ENCODE assay signal across 1 cellular context in genomic region chr18:3367491-3368091, GRCh38.
TF ChIP-seq lines count a peak whose summit lies in the region.

No MANE protein-coding gene starts in this region.

TF ChIP-seq in H1, 55 proteins besides CTCF, POLR2A, EP300 and RAD21 (continued from another document):
- TF ChIP-seq RNF2 (IDR thresholded peaks at IDR 0.05; ENCODE audit: borderline replicate concordance, low read depth, low read length, missing control alignments, poor library complexity, severe bottlenecking): no peak
- no peak for TF ChIP-seq CEBPB (IDR thresholded peaks at IDR 0.05; ENCODE audit: low read depth, low read length)
- no peak for TF ChIP-seq NANOG (IDR thresholded peaks at IDR 0.05; ENCODE audit: insufficient read depth, low read depth, low read length, poor library complexity, severe bottlenecking)
- TF ChIP-seq, protein P1, sequence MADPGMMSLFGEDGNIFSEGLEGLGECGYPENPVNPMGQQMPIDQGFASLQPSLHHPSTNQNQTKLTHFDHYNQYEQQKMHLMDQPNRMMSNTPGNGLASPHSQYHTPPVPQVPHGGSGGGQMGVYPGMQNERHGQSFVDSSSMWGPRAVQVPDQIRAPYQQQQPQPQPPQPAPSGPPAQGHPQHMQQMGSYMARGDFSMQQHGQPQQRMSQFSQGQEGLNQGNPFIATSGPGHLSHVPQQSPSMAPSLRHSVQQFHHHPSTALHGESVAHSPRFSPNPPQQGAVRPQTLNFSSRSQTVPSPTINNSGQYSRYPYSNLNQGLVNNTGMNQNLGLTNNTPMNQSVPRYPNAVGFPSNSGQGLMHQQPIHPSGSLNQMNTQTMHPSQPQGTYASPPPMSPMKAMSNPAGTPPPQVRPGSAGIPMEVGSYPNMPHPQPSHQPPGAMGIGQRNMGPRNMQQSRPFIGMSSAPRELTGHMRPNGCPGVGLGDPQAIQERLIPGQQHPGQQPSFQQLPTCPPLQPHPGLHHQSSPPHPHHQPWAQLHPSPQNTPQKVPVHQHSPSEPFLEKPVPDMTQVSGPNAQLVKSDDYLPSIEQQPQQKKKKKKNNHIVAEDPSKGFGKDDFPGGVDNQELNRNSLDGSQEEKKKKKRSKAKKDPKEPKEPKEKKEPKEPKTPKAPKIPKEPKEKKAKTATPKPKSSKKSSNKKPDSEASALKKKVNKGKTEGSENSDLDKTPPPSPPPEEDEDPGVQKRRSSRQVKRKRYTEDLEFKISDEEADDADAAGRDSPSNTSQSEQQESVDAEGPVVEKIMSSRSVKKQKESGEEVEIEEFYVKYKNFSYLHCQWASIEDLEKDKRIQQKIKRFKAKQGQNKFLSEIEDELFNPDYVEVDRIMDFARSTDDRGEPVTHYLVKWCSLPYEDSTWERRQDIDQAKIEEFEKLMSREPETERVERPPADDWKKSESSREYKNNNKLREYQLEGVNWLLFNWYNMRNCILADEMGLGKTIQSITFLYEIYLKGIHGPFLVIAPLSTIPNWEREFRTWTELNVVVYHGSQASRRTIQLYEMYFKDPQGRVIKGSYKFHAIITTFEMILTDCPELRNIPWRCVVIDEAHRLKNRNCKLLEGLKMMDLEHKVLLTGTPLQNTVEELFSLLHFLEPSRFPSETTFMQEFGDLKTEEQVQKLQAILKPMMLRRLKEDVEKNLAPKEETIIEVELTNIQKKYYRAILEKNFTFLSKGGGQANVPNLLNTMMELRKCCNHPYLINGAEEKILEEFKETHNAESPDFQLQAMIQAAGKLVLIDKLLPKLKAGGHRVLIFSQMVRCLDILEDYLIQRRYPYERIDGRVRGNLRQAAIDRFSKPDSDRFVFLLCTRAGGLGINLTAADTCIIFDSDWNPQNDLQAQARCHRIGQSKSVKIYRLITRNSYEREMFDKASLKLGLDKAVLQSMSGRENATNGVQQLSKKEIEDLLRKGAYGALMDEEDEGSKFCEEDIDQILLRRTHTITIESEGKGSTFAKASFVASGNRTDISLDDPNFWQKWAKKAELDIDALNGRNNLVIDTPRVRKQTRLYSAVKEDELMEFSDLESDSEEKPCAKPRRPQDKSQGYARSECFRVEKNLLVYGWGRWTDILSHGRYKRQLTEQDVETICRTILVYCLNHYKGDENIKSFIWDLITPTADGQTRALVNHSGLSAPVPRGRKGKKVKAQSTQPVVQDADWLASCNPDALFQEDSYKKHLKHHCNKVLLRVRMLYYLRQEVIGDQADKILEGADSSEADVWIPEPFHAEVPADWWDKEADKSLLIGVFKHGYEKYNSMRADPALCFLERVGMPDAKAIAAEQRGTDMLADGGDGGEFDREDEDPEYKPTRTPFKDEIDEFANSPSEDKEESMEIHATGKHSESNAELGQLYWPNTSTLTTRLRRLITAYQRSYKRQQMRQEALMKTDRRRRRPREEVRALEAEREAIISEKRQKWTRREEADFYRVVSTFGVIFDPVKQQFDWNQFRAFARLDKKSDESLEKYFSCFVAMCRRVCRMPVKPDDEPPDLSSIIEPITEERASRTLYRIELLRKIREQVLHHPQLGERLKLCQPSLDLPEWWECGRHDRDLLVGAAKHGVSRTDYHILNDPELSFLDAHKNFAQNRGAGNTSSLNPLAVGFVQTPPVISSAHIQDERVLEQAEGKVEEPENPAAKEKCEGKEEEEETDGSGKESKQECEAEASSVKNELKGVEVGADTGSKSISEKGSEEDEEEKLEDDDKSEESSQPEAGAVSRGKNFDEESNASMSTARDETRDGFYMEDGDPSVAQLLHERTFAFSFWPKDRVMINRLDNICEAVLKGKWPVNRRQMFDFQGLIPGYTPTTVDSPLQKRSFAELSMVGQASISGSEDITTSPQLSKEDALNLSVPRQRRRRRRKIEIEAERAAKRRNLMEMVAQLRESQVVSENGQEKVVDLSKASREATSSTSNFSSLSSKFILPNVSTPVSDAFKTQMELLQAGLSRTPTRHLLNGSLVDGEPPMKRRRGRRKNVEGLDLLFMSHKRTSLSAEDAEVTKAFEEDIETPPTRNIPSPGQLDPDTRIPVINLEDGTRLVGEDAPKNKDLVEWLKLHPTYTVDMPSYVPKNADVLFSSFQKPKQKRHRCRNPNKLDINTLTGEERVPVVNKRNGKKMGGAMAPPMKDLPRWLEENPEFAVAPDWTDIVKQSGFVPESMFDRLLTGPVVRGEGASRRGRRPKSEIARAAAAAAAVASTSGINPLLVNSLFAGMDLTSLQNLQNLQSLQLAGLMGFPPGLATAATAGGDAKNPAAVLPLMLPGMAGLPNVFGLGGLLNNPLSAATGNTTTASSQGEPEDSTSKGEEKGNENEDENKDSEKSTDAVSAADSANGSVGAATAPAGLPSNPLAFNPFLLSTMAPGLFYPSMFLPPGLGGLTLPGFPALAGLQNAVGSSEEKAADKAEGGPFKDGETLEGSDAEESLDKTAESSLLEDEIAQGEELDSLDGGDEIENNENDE (IDR thresholded peaks at IDR 0.05; ENCODE audit: insufficient replicate concordance, low read length): no peak
- TF ChIP-seq SIRT6 (IDR thresholded peaks at IDR 0.05; ENCODE audit: low read length): no peak
- TF ChIP-seq FOSL1 (IDR thresholded peaks at IDR 0.05; ENCODE audit: insufficient read depth, low read depth, low read length): no peak
- no peak for TF ChIP-seq SIX5 (IDR thresholded peaks at IDR 0.05; ENCODE audit: low read depth, low read length)
- no peak for TF ChIP-seq E2F6 (IDR thresholded peaks at IDR 0.05)
- TF ChIP-seq JUN (IDR thresholded peaks at IDR 0.05; ENCODE audit: low read depth, low read length): no peak
- no peak for TF ChIP-seq SAP30 (IDR thresholded peaks at IDR 0.05; ENCODE audit: insufficient read depth, insufficient replicate concordance, low read length)
- TF ChIP-seq SP2 (IDR thresholded peaks at IDR 0.05; ENCODE audit: low read length): no peak
- no peak for TF ChIP-seq TAF1 (IDR thresholded peaks at IDR 0.05; ENCODE audit: low read depth, low read length)
- no peak for TF ChIP-seq ZNF274 (IDR thresholded peaks at IDR 0.05; ENCODE audit: borderline replicate concordance, extremely low read depth, low read length)
- TF ChIP-seq RXRA (IDR thresholded peaks at IDR 0.05; ENCODE audit: insufficient read depth, low read depth, low read length): no peak
